Comparison of ENCODE assay signal across 12 cellular contexts in genomic region chr9:83628540-83628939, GRCh38.
"Had no signal": no experiment of that assay in that cellular context is flagged by ENCODE, and none has a peak within 500 bp of the region (broad histone marks: within the 10 kb centered on the region; RNA-seq: fewer than 3 reads in every experiment).

No MANE protein-coding gene starts in this region.

- H3K4me3 Mint-ChIP-seq: activated naive CD8-positive, alpha-beta T cell treated with anti-CD3 and anti-CD28 coated beads, Interleukin-2, amount 10 ng/mL, durations not matched to agents 7 days and 5 days; nephron progenitor cell had no signal

- H3K27me3 ChIP-seq: gastrocnemius medialis, heart right ventricle, thyroid gland, uterus had no signal

- H3K4me1 ChIP-seq: uterus had no signal

- H3K27me3 Mint-ChIP-seq: activated naive CD8-positive, alpha-beta T cell treated with anti-CD3 and anti-CD28 coated beads, Interleukin-2, amount 10 ng/mL, durations not matched to agents 7 days and 5 days had no signal

- H3K4me3 ChIP-seq: gastrocnemius medialis, heart right ventricle, left ventricle myocardium inferior, thyroid gland, uterus had no signal

- ATAC-seq: gastrocnemius medialis, heart right ventricle had no signal

- H3K9me3 ChIP-seq: gastrocnemius medialis, heart right ventricle, left ventricle myocardium inferior, thyroid gland, uterus had no signal

- DNase-seq: activated CD4-positive, alpha-beta T cell treated with anti-CD3 and anti-CD28 coated beads for 1 hour; activated naive CD8-positive, alpha-beta T cell treated with anti-CD3 and anti-CD28 coated beads, Interleukin-2, amount 10 ng/mL, durations not matched to agents 7 days and 5 days; gastrocnemius medialis; heart right ventricle; left ventricle myocardium inferior; mesenchymal stem cell; nephron progenitor cell; stimulated activated CD4-positive, alpha-beta T cell treated with anti-CD3 and anti-CD28 coated beads, Interleukin-15, amount 100 ng/mL, for 24 hours; stimulated activated CD4-positive, alpha-beta T cell treated with anti-CD3 and anti-CD28 coated beads, Interleukin-4, amount 100 ng/mL, for 4 hours; T-helper 2 cell; thyroid gland; uterus had no signal

- H3K9me3 Mint-ChIP-seq: activated naive CD8-positive, alpha-beta T cell treated with anti-CD3 and anti-CD28 coated beads, Interleukin-2, amount 10 ng/mL, durations not matched to agents 7 days and 5 days; nephron progenitor cell had no signal

- H3K27ac Mint-ChIP-seq: activated naive CD8-positive, alpha-beta T cell treated with anti-CD3 and anti-CD28 coated beads, Interleukin-2, amount 10 ng/mL, durations not matched to agents 7 days and 5 days; nephron progenitor cell had no signal

- H3K27ac ChIP-seq: gastrocnemius medialis, heart right ventricle, left ventricle myocardium inferior, thyroid gland, uterus had no signal

- H3K36me3 ChIP-seq: thyroid gland, uterus had no signal
